ENCODE assay signal across 1 cellular context in the genomic region with DNA sequence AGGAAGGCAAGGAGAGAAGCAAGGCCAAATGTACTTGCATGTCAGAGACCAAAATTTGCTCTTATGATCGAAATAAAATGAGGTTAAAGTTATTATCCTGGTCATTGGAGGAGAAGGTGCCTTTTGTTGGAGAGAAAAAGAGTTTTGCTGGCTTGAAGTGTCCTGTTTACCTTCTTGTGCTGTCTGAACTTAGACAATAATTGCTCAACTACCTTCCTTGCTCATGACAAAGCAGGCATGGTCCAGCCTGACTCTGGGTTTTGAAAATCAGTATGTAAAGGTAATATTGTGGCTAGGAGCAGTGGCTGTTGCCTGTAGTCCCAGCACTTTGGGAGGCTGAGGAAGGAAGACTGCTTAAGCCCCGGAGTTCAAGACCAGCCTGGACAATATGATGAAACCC.
TF ChIP-seq lines count a peak whose summit lies in the region.

No MANE protein-coding gene starts in this region.

TF ChIP-seq in IMR-90, 13 proteins besides CTCF, POLR2A, EP300 and RAD21 (continued from another document):
- TF ChIP-seq, protein P1, sequence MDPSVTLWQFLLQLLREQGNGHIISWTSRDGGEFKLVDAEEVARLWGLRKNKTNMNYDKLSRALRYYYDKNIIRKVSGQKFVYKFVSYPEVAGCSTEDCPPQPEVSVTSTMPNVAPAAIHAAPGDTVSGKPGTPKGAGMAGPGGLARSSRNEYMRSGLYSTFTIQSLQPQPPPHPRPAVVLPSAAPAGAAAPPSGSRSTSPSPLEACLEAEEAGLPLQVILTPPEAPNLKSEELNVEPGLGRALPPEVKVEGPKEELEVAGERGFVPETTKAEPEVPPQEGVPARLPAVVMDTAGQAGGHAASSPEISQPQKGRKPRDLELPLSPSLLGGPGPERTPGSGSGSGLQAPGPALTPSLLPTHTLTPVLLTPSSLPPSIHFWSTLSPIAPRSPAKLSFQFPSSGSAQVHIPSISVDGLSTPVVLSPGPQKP (IDR thresholded peaks at IDR 0.05; ENCODE audit: borderline replicate concordance, low read depth, low read length), result no peak
- TF ChIP-seq CEBPB (IDR thresholded peaks at IDR 0.05; ENCODE audit: low read depth, low read length) (peak; percentile 49; the same call in 1 of the 2 replicates), MAFK (IDR thresholded peaks at IDR 0.05; ENCODE audit: low read depth, low read length) (no peak), RCOR1 (IDR thresholded peaks at IDR 0.05; ENCODE audit: insufficient replicate concordance, low read length) (no peak)
